In the genomic region with DNA sequence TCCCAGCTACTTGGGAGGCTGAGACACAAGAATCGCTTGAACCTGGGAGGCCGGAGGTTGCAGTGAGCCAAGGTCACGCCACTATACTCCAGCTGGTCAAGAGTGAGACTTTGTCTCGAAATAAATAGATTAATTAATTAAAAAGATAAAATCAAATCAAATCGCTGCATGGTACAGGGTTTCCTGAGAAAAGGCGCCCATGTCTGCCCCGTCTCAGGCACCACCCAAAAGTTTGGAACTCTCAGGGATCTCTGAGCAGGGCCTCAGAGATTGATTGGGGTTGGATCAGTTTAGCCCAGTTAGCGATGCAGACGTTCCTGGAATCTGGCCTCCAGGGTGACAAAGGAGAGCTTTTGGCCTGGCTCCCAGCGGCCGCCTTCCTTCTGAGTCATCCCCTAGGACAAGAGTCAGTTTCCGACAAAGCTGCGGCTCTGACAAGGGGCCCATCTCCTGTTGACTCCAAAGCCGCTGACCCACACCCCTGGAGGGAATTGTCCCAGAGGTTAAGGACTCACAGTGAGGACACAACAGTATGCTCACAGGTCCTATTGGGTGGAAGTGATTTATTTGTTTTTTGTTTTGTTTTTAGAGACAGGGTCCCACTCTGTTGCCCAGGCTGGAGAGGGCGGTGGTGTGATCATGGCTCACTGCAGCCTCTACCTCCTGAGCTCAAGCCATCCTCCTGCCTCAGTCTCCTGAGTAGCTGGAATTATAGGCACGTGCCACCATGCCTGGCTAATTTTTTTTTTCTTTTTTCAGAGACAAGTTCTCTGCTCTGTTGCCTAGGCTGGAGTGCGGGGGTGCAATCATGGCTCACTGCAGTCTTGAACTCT, we compare ENCODE assay signal across 6 cellular contexts. TPM values are rescaled to one million over a fixed set of nuclear protein-coding genes. Genes with fewer than 3 reads are reported as not detected.
DNase-seq lines count a peak whose midpoint lies in the region; ATAC-seq and TF ChIP-seq lines count a peak whose summit lies in the region.

No MANE protein-coding gene starts in this region.

- BruUV-seq in Panc1 (replicated peaks; lab: Mats Ljungman, UMichigan), result no TSS peak

- ATAC-seq in Panc1, result peak; percentile 96
- ATAC-seq in HG03175 (IDR thresholded peaks at IDR 0.05; ENCODE audit: unreplicated experiment), result no peak
- ATAC-seq in GM21423 (IDR thresholded peaks at IDR 0.05; ENCODE audit: unreplicated experiment), result no peak
- ATAC-seq in HG03565 (IDR thresholded peaks at IDR 0.05; ENCODE audit: unreplicated experiment), result no peak

- H3K4me1 ChIP-seq in Panc1 (ENCODE audit: control insufficient read depth, insufficient read depth, low read length), result peaks cover 12% of the 10 kb centered on the region
- peaks cover 0 to 11% of the 10 kb centered on the region in 2 donors for H3K4me1 ChIP-seq in right atrium auricular region

- POLR2A ChIA-PET in AG04450 (lab: Yijun Ruan, JAX), result interaction anchor here (0.6 to 0.7 kb wide), 2 partner anchors 15 to 27 kb away, joined by 3 read pairs; no protein-coding TSS in a partner anchor
- POLR2A ChIA-PET in Panc1 (lab: Charles Lee), result no interaction called here

- no peaks in the 10 kb centered on the region for H3K27me3 ChIP-seq in AG04450 (ENCODE audit: control insufficient read depth, insufficient read depth, low read length)
- no peaks in the 10 kb centered on the region for H3K27me3 ChIP-seq in Panc1 (ENCODE audit: control insufficient read depth, insufficient read depth, low read length)
- H3K27me3 ChIP-seq in right atrium auricular region, result no peaks in the 10 kb centered on the region

- H3K4me3 ChIP-seq in AG04450 (ENCODE audit: low read depth, low read length) (no peak overlapping the region), Panc1 (ENCODE audit: low read depth in 2 of 2, low read length in 2 of 2) (peak overlapping the region in 1 of 2 experiments; percentile 24; a peak in 2 of 4 replicates), right atrium auricular region (no peak overlapping the region)

- H3K9me3 ChIP-seq in AG04450 (ENCODE audit: control insufficient read depth, insufficient read depth, low read length) (peaks cover 7% of the 10 kb centered on the region; the same call in 1 of the 2 replicates), Panc1 (ENCODE audit: control insufficient read depth, insufficient read depth, low read depth, low read length) (no peaks in the 10 kb centered on the region), right atrium auricular region (no peaks in the 10 kb centered on the region)

- no peak for TF ChIP-seq CTCF in AG04450 (IDR thresholded peaks at IDR 0.05; ENCODE audit: low read depth, low read length)
- TF ChIP-seq CTCF in Panc1 (IDR thresholded peaks at IDR 0.05), result no peak
- no peak for TF ChIP-seq CTCF in right atrium auricular region (IDR thresholded peaks at IDR 0.05)

- H3K36me3 ChIP-seq in Panc1 (ENCODE audit: control insufficient read depth, insufficient read depth, low read length), result no peaks in the 10 kb centered on the region
- no peaks in the 10 kb centered on the region for H3K36me3 ChIP-seq in right atrium auricular region

- CTCF ChIA-PET in AG04450 (lab: Charles Lee), result no interaction called here
- CTCF ChIA-PET in Panc1 (lab: Charles Lee), result no interaction called here

- intact Hi-C loops in Panc1 (cut with micrococcal nuclease; ENCODE audit: unreplicated experiment), result no loop called here

- in situ Hi-C loops in Panc1 (cut with HindIII; ENCODE audit: low pct_unique_long_range_greater_than_20kb, low sequenced_read_pairs), result no loop called here

- no peak for DNase-seq in AG04450 (ENCODE audit: low read depth, low spot score)
- peak; percentile 83 for DNase-seq in Panc1 (ENCODE audit: low read depth, low spot score)
- DNase-seq in right atrium auricular region (ENCODE audit: low spot score), result peak; percentile 77

- peak overlapping the region; percentile 52 for H3K27ac ChIP-seq in AG04450 (ENCODE audit: low read depth, low read length)
- peak overlapping the region; percentile 76 for H3K27ac ChIP-seq in Panc1 (ENCODE audit: low read length)
- peak overlapping the region; percentile 21 to 58 for H3K27ac ChIP-seq in right atrium auricular region

RNA-seq across cellular contexts. Expression of a gene that starts 6.8 kb away (rescaled TPM):
- 27.8 and 41.9 TPM in 2 replicates for polyA plus RNA-seq in AG04450 (2011; rRNA removed)
- 28.4 and 57.1 TPM in 2 replicates for polyA minus RNA-seq in AG04450 (2011; rRNA and poly(A)+ RNA removed)
- total RNA-seq in Panc1 (2021; ENCODE audit: unreplicated experiment) (76.9 TPM), right atrium auricular region (10 to 100 TPM in 1 of 2 donors, 1 to 10 TPM in 1; 5.9 to 13.3 TPM)
- 96.0 TPM for polyA plus RNA-seq in Panc1 (2012; ENCODE audit: insufficient read length)

RNA-seq across cellular contexts. Expression of a gene that starts 24.5 kb away (rescaled TPM):
- 4.3 and 5.6 TPM in 2 replicates for polyA plus RNA-seq in AG04450 (2011; rRNA removed)
- 1.9 and 3.4 TPM in 2 replicates for polyA minus RNA-seq in AG04450 (2011; rRNA and poly(A)+ RNA removed)
- 19.0 TPM for total RNA-seq in Panc1 (2021; ENCODE audit: unreplicated experiment)
- polyA plus RNA-seq in Panc1 (2012; ENCODE audit: insufficient read length), result 21.7 TPM
- 10 to 100 TPM; 10.8 to 16.8 TPM for total RNA-seq in right atrium auricular region

RNA-seq across cellular contexts. Expression of a gene that starts 24.6 kb away (rescaled TPM):
- polyA plus RNA-seq in AG04450 (2011; rRNA removed), result 9.2 and 12.2 TPM in 2 replicates
- polyA minus RNA-seq in AG04450 (2011; rRNA and poly(A)+ RNA removed), result 10.1 and 15.6 TPM in 2 replicates
- total RNA-seq in Panc1 (2021; ENCODE audit: unreplicated experiment) (55.8 TPM), right atrium auricular region (10 to 100 TPM in 1 of 2 donors, 1 to 10 TPM in 1; 9.8 to 13.7 TPM)
- 96.8 TPM for polyA plus RNA-seq in Panc1 (2012; ENCODE audit: insufficient read length)

RNA-seq across cellular contexts. Expression of a gene that starts 38.5 kb away (rescaled TPM):
- polyA plus RNA-seq in AG04450 (2011; rRNA removed), result 44.8 and 55.3 TPM in 2 replicates
- polyA minus RNA-seq in AG04450 (2011; rRNA and poly(A)+ RNA removed), result 20.4 and 24.0 TPM in 2 replicates
- total RNA-seq in Panc1 (2021; ENCODE audit: unreplicated experiment) (69.4 TPM), right atrium auricular region (10 to 100 TPM; 19.2 to 34.8 TPM)
- 81.8 TPM for polyA plus RNA-seq in Panc1 (2012; ENCODE audit: insufficient read length)

RNA-seq across cellular contexts. Expression of a gene that starts 44.0 kb away (rescaled TPM):
- 11.4 and 13.1 TPM in 2 replicates for polyA plus RNA-seq in AG04450 (2011; rRNA removed)
- 3.7 and 4.5 TPM in 2 replicates for polyA minus RNA-seq in AG04450 (2011; rRNA and poly(A)+ RNA removed)
- total RNA-seq in Panc1 (2021; ENCODE audit: unreplicated experiment), result 24.9 TPM
- polyA plus RNA-seq in Panc1 (2012; ENCODE audit: insufficient read length), result 26.7 TPM
- total RNA-seq in right atrium auricular region, result 1 to 10 TPM; 9.6 to 9.8 TPM
